In the genomic region with DNA sequence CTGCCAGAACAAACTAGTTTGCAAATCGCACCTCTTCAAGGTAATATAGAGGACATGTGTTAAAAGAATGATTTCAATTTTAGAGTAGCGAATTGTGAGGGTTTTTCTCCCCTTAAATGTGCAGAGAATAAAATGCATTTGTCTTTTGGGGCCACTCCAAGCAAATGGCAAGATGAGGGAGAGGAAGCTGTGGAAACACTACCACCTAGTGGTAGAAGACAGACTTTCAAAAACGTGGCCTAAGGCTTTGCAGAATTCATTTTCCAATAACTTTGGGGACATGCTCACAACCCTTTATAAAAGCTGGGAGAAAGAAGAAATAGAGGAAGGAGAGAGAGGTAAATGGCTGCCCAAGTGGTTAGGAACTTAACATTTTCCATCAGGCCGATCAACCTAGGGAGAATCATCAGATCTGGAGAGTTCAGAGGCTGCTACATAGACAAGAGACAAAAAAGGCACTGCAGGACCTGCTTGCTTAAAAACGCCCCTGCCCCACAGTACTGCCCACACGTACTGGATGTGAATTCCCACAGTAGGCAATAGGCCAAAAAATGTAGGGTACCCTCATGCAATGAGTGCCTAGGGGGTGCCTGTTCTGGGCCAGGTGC, we compare ENCODE assay signal across 8 cellular contexts. TPM values are rescaled to one million over a fixed set of nuclear protein-coding genes. Genes with fewer than 3 reads are reported as not detected.
A peak's percentile ranks its signal among the peaks of the same experiment; 100 is the strongest.
DNase-seq lines count a peak whose midpoint lies in the region; ATAC-seq, FAIRE-seq and TF ChIP-seq lines count a peak whose summit lies in the region.

No MANE protein-coding gene starts in this region.

- no peak overlapping the region for H3K4me3 Mint-ChIP-seq in T-helper 2 cell treated with Interferon-gamma antibody and Interleukin-4, amounts not matched to agents 5 μg/mL and 100 μg/mL, for 36 hours
- H3K4me3 Mint-ChIP-seq in natural killer cell treated with Interleukin-12 subunit alpha and Interleukin-12 subunit beta and Interleukin-15 and Interleukin-18, amount 100 ng/mL, for 72 hours, result no peak overlapping the region

- ATAC-seq in natural killer cell treated with Interleukin-12 subunit alpha and Interleukin-12 subunit beta and Interleukin-15 and Interleukin-18, amount 100 ng/mL, for 72 hours, result peak; percentile 52 to 64
- no peak for ATAC-seq in HG02840 (IDR thresholded peaks at IDR 0.05; ENCODE audit: low FRiP score, unreplicated experiment)

- peak; percentile 86 for FAIRE-seq in GM12892 (lab: Jason Lieb, UNC)

- H3K4me3 ChIP-seq in fibroblast of mammary gland (ENCODE audit: control insufficient read depth, low read depth, low read length), result no peak overlapping the region

- H3K27ac ChIP-seq in C4-2B, result no peak overlapping the region

- peak; percentile 81 for TF ChIP-seq CTCF in C4-2B (conservative IDR thresholded peaks at IDR 0.05)
- TF ChIP-seq CTCF in fibroblast of mammary gland (conservative IDR thresholded peaks at IDR 0.05; ENCODE audit: control insufficient read depth, insufficient read depth, low read depth, low read length), result peak; percentile 87

- H3K27me3 Mint-ChIP-seq in T-helper 2 cell treated with Interferon-gamma antibody and Interleukin-4, amounts not matched to agents 5 μg/mL and 100 μg/mL, for 36 hours (ENCODE audit: low read depth), result peaks cover 11% of the 10 kb centered on the region
- peaks cover 16 to 24% of the 10 kb centered on the region in 2 donors for H3K27me3 Mint-ChIP-seq in natural killer cell treated with Interleukin-12 subunit alpha and Interleukin-12 subunit beta and Interleukin-15 and Interleukin-18, amount 100 ng/mL, for 72 hours

- no peaks in the 10 kb centered on the region for H3K9me3 Mint-ChIP-seq in T-helper 2 cell treated with Interferon-gamma antibody and Interleukin-4, amounts not matched to agents 5 μg/mL and 100 μg/mL, for 36 hours
- no peaks in the 10 kb centered on the region for H3K9me3 Mint-ChIP-seq in natural killer cell treated with Interleukin-12 subunit alpha and Interleukin-12 subunit beta and Interleukin-15 and Interleukin-18, amount 100 ng/mL, for 72 hours

- H3K36me3 Mint-ChIP-seq in T-helper 2 cell treated with Interferon-gamma antibody and Interleukin-4, amounts not matched to agents 5 μg/mL and 100 μg/mL, for 36 hours (ENCODE audit: low read depth), result no peaks in the 10 kb centered on the region
- H3K36me3 Mint-ChIP-seq in natural killer cell treated with Interleukin-12 subunit alpha and Interleukin-12 subunit beta and Interleukin-15 and Interleukin-18, amount 100 ng/mL, for 72 hours, result no peaks in the 10 kb centered on the region

- DNase-seq in GM12892 (ENCODE audit: insufficient read length), result no peak
- peak; percentile 71 for DNase-seq in NCI-H1694 (lab: John Stamatoyannopoulos, UW)
- DNase-seq in T-helper 2 cell treated with Interferon-gamma antibody and Interleukin-4, amounts not matched to agents 5 μg/mL and 100 μg/mL, for 36 hours (ENCODE audit: low spot score), result peak; percentile 27
- peak; percentile 67 for DNase-seq in fibroblast of mammary gland (ENCODE audit: low read depth)
- DNase-seq in natural killer cell treated with Interleukin-12 subunit alpha and Interleukin-12 subunit beta and Interleukin-15 and Interleukin-18, amount 100 ng/mL, for 72 hours (ENCODE audit: low spot score), result peak; percentile 74
- no peak for DNase-seq in ureter (ENCODE audit: low spot score)

- TF ChIP-seq POLR2A in GM12892 (IDR thresholded peaks at IDR 0.05; ENCODE audit: low read depth, low read length), result no peak

- no peaks in the 10 kb centered on the region for H3K4me1 Mint-ChIP-seq in T-helper 2 cell treated with Interferon-gamma antibody and Interleukin-4, amounts not matched to agents 5 μg/mL and 100 μg/mL, for 36 hours (ENCODE audit: low read depth)
- H3K4me1 Mint-ChIP-seq in natural killer cell treated with Interleukin-12 subunit alpha and Interleukin-12 subunit beta and Interleukin-15 and Interleukin-18, amount 100 ng/mL, for 72 hours (ENCODE audit: low read depth in 2 of 2), result no peaks in the 10 kb centered on the region

- H3K27ac Mint-ChIP-seq in T-helper 2 cell treated with Interferon-gamma antibody and Interleukin-4, amounts not matched to agents 5 μg/mL and 100 μg/mL, for 36 hours, result no peak overlapping the region
- no peak overlapping the region for H3K27ac Mint-ChIP-seq in natural killer cell treated with Interleukin-12 subunit alpha and Interleukin-12 subunit beta and Interleukin-15 and Interleukin-18, amount 100 ng/mL, for 72 hours

RNA-seq across cellular contexts. Expression of gene RCAN1, which starts 15.7 kb away (rescaled TPM):
- polyA plus RNA-seq in GM12892 (2012; ENCODE audit: missing spikeins), result 6.7 TPM
- 10 to 100 TPM; 10.1 to 11.5 TPM for total RNA-seq in natural killer cell treated with Interleukin-12 subunit alpha and Interleukin-12 subunit beta and Interleukin-15 and Interleukin-18, amount 100 ng/mL, for 72 hours
- total RNA-seq in ureter, result 22.8 TPM

RNA-seq across cellular contexts. Expression of gene CLIC6, which starts 38.2 kb away (rescaled TPM):
- polyA plus RNA-seq in GM12892 (2012; ENCODE audit: missing spikeins), result 9.9 TPM
- under 1 TPM; 0.45 to 0.50 TPM for total RNA-seq in natural killer cell treated with Interleukin-12 subunit alpha and Interleukin-12 subunit beta and Interleukin-15 and Interleukin-18, amount 100 ng/mL, for 72 hours
- total RNA-seq in ureter, result 24.1 TPM

Comparison
In these comparisons a context has a peak if more than half of its experiments do, and no peak if none do; other contexts are left out.
1. DNase-seq: peak in NCI-H1694 (single experiment), T-helper 2 cell treated with Interferon-gamma antibody and Interleukin-4, amounts not matched to agents 5 μg/mL and 100 μg/mL, for 36 hours (single experiment), fibroblast of mammary gland (single experiment) and natural killer cell treated with Interleukin-12 subunit alpha and Interleukin-12 subunit beta and Interleukin-15 and Interleukin-18, amount 100 ng/mL, for 72 hours (single experiment); none in GM12892 (single experiment) and ureter (single experiment).
2. RNA of gene CLIC6, which starts 38.2 kb away (total RNA-seq): 24.1 TPM in ureter (single experiment); 0.45 to 0.50 TPM in natural killer cell treated with Interleukin-12 subunit alpha and Interleukin-12 subunit beta and Interleukin-15 and Interleukin-18, amount 100 ng/mL, for 72 hours; every median in the first group is over 10 times any median in the second.